In genomic region chr19:37095859-37096258, GRCh38 we compare ENCODE assay signal across 16 cellular contexts. TPM values are rescaled to one million over a fixed set of nuclear protein-coding genes. Genes with fewer than 3 reads are reported as not detected.
DNase-seq lines count a peak whose midpoint lies in the region; ATAC-seq, FAIRE-seq and TF ChIP-seq lines count a peak whose summit lies in the region.
"Had no signal": no experiment of that assay in that cellular context is flagged by ENCODE, and none has a peak within 500 bp of the region (broad histone marks: within the 10 kb centered on the region; RNA-seq: fewer than 3 reads in every experiment).

No MANE protein-coding gene starts in this region.

- no peaks in the 10 kb centered on the region for H3K4me1 Mint-ChIP-seq in endothelial cell (ENCODE audit: unreplicated experiment)

- peaks cover 89% of the 10 kb centered on the region for H3K36me3 Mint-ChIP-seq in endothelial cell (ENCODE audit: low read depth, unreplicated experiment)

- no peak for TF ChIP-seq POLR2A in HepG2 (IDR thresholded peaks at IDR 0.05; ENCODE audit: insufficient read depth in 1 of 2, low read depth in 2 of 2, low read length in 2 of 2)
- TF ChIP-seq POLR2A in right lobe of liver (IDR thresholded peaks at IDR 0.05), result no peak

- no peaks in the 10 kb centered on the region for H3K79me2 ChIP-seq in HepG2 (ENCODE audit: insufficient read depth, low read length)

- WGBS in HepG2 (ENCODE audit: low lambda C conversion rate), result 94% methylated on average over 1 of the region's 1 CpG
- 100% methylated on average over 1 of the region's 1 CpG for WGBS in right lobe of liver (ENCODE audit: insufficient coverage, low coverage, low lambda C conversion rate, missing lambda C conversion rate)

- no peak for ATAC-seq in HepG2
- no peak for ATAC-seq in right lobe of liver

- in situ Hi-C loops in HepG2 (cut with HindIII; ENCODE audit: extremely low pct_ligation_motif_present, low pct_unique_long_range_greater_than_20kb), result no loop called here

- peaks cover 34% of the 10 kb centered on the region for H3K9me3 Mint-ChIP-seq in endothelial cell (ENCODE audit: unreplicated experiment)

- H3K4me1 ChIP-seq in HepG2 (ENCODE audit: insufficient read depth, low read length) (no peaks in the 10 kb centered on the region), right lobe of liver (no peaks in the 10 kb centered on the region)
- H3K4me1 ChIP-seq: BE2C had no signal

- no peak overlapping the region for H2AFZ ChIP-seq in HepG2 (ENCODE audit: low read length)

- H3K36me3 ChIP-seq in HepG2 (replicated peaks in 1 of 2; ENCODE audit: control insufficient read depth in 1 of 2, insufficient read depth in 2 of 2, low read length in 2 of 2) (peaks cover 6 to 21% of the 10 kb centered on the region in 2 experiments; a peak in 4 of 5 replicates), right lobe of liver (peaks cover 0 to 60% (median 12%) of the 10 kb centered on the region in 4 donors)

- no peaks in the 10 kb centered on the region for H4K20me1 ChIP-seq in HepG2 (ENCODE audit: insufficient read depth, low read length)

- H3K9ac ChIP-seq in HepG2 (ENCODE audit: insufficient read depth, low read depth, low read length), result no peak overlapping the region

- TF ChIP-seq EP300 in HepG2 (IDR thresholded peaks at IDR 0.05; ENCODE audit: low read depth in 2 of 2, low read length in 2 of 2) (no peak), HepG2 (CRISPR knock-in tag; IDR thresholded peaks at IDR 0.05; ENCODE audit: borderline replicate concordance) (no peak)

- POLR2A ChIA-PET in HepG2 (lab: Yijun Ruan, JAX), result no interaction called here

- no peaks in the 10 kb centered on the region for H3K27me3 ChIP-seq in HepG2 (ENCODE audit: control insufficient read depth in 1 of 2, insufficient read depth in 2 of 2, low read length in 2 of 2)
- H3K27me3 ChIP-seq in right lobe of liver, result no peaks in the 10 kb centered on the region
- H3K27me3 ChIP-seq: BE2C had no signal

- H3K4me3 Mint-ChIP-seq in endothelial cell (ENCODE audit: unreplicated experiment), result peak overlapping the region; percentile 34
- H3K4me3 Mint-ChIP-seq: CD4-positive, alpha-beta T cell had no signal

- CTCF ChIA-PET in HepG2 (lab: Yijun Ruan, JAX; ENCODE audit: low intra/inter-chr PET ratio, low total read pairs), result no interaction called here

- no peak overlapping the region for H3K27ac ChIP-seq in HepG2 (ENCODE audit: extremely low read length, insufficient read depth, low read length)
- no peak overlapping the region for H3K27ac ChIP-seq in right lobe of liver

- TF ChIP-seq CTCF in HepG2 (CRISPR knock-in tag; IDR thresholded peaks at IDR 0.05), result no peak
- no peak for TF ChIP-seq CTCF in right lobe of liver (IDR thresholded peaks at IDR 0.05)
- no peak for TF ChIP-seq CTCF in endothelial cell (IDR thresholded peaks at IDR 0.05; ENCODE audit: unreplicated experiment)

- DNase-seq in HepG2 (ENCODE audit: low spot score) (no peak), right lobe of liver (no peak), SW480 (ENCODE audit: low spot score) (peak; percentile 21), endothelial cell (ENCODE audit: low spot score) (no peak), NCI-H1436 (lab: John Stamatoyannopoulos, UW) (no peak), NCI-H128 (lab: John Stamatoyannopoulos, UW; ENCODE audit: unreplicated experiment) (no peak), T1000 (lab: John Stamatoyannopoulos, UW) (no peak)
- DNase-seq: BE2C; Calu3; CD4-positive, alpha-beta T cell; DMS79; Karpas-422; MV-4-11; NCI-H1417 treated with DMSO at 0.1 percent for 48 hours; NCI-H2029; NCI-H446 had no signal

- no peak for TF ChIP-seq RAD21 in HepG2 (CRISPR knock-in tag; IDR thresholded peaks at IDR 0.05)

- peaks cover 3% of the 10 kb centered on the region for H3K27me3 Mint-ChIP-seq in endothelial cell (ENCODE audit: unreplicated experiment)
- H3K27me3 Mint-ChIP-seq: CD4-positive, alpha-beta T cell had no signal

- FAIRE-seq in HepG2 (lab: Jason Lieb, UNC), result no peak

- H3K4me3 ChIP-seq in HepG2 (replicated peaks in 1 of 3; ENCODE audit: insufficient read depth in 1 of 3, low read depth in 2 of 3, low read length in 3 of 3), result no peak overlapping the region
- H3K4me3 ChIP-seq in right lobe of liver, result no peak overlapping the region

- H3K9me3 ChIP-seq in HepG2 (ENCODE audit: low read length) (peaks cover 87% of the 10 kb centered on the region), right lobe of liver (peaks cover 0 to 45% (median 4%) of the 10 kb centered on the region in 4 donors)
- H3K9me3 ChIP-seq: BE2C had no signal

- no peak overlapping the region for H3K4me2 ChIP-seq in HepG2 (ENCODE audit: low read depth, low read length)

- intact Hi-C loops in HepG2 (cut with micrococcal nuclease; ENCODE audit: unreplicated experiment) (no loop called here), right lobe of liver (cut with DNase I) (no loop called here)

- H3K27ac Mint-ChIP-seq in endothelial cell (ENCODE audit: unreplicated experiment), result no peak overlapping the region
- H3K27ac Mint-ChIP-seq: CD4-positive, alpha-beta T cell had no signal

- no TSS peak for BruUV-seq in HepG2 (replicated peaks; lab: Mats Ljungman, UMichigan)

TF ChIP-seq in HepG2, 621 proteins besides CTCF, POLR2A, EP300 and RAD21:
- no peak for TF ChIP-seq CHCHD3 (CRISPR knock-in tag; IDR thresholded peaks at IDR 0.05)
- peak; percentile 96 for TF ChIP-seq ZNF317 (CRISPR knock-in tag; IDR thresholded peaks at IDR 0.05)
- no peak for TF ChIP-seq SALL2 (CRISPR knock-in tag; IDR thresholded peaks at IDR 0.05)

RNA-seq across cellular contexts. Expression of gene ZNF420, which starts 17.6 kb away (rescaled TPM):
- total RNA-seq in HepG2 (2016; rRNA removed; fragmentation: Illumina TruSeq; extraction: Trizol) (6.6 and 11.1 TPM in 2 replicates), right lobe of liver (1 to 10 TPM; 1.9 to 5.3 (median 3.5) TPM), endothelial cell (ENCODE audit: unreplicated experiment) (13.1 TPM)
- 3.0 and 3.8 TPM in 2 replicates for total RNA-seq in HepG2 (2016; cell fraction: cytosol; rRNA removed; fragmentation: Illumina TruSeq; extraction: Trizol; ENCODE audit: low read depth)
- 7.2 and 10.8 TPM in 2 replicates for total RNA-seq in HepG2 (2016; cell fraction: insoluble cytoplasmic fraction; rRNA removed; fragmentation: Illumina TruSeq; extraction: Trizol)
- total RNA-seq in HepG2 (2016; cell fraction: membrane; rRNA removed; fragmentation: Illumina TruSeq; extraction: Trizol), result 4.6 and 4.9 TPM in 2 replicates
- 6.0 and 6.7 TPM in 2 replicates for total RNA-seq in HepG2 (2016; cell fraction: nucleus; rRNA removed; fragmentation: Illumina TruSeq; extraction: Trizol)
- polyA plus RNA-seq in HepG2 (2011; rRNA removed), result 1.4 and 2.5 TPM in 2 replicates
- 0.72 and 1.6 TPM in 2 replicates for polyA plus RNA-seq in HepG2 (2011; cell fraction: cytosol; rRNA removed)
- polyA plus RNA-seq in HepG2 (2011; cell fraction: nucleus; rRNA removed), result 0.40 and 1.8 TPM in 2 replicates
- polyA plus RNA-seq in HepG2 (2012), result 3.2 and 3.4 TPM in 2 replicates
- polyA plus RNA-seq in HepG2 (2016; cell fraction: cytosol; fragmentation: Illumina TruSeq; extraction: Trizol; ENCODE audit: low read depth), result 0.36 and 1.2 TPM in 2 replicates
- polyA plus RNA-seq in HepG2 (2016; cell fraction: insoluble cytoplasmic fraction; fragmentation: Illumina TruSeq; extraction: Trizol; ENCODE audit: low read depth), result 6.1 and 6.3 TPM in 2 replicates
- 0.83 and 1.9 TPM in 2 replicates for polyA plus RNA-seq in HepG2 (2016; cell fraction: membrane; fragmentation: Illumina TruSeq; extraction: Trizol; ENCODE audit: low read depth)
- polyA plus RNA-seq in HepG2 (2016; cell fraction: nucleus; fragmentation: Illumina TruSeq; extraction: Trizol; ENCODE audit: insufficient read depth, low read depth), result 3.7 and 3.9 TPM in 2 replicates
- polyA minus RNA-seq in HepG2 (2011; rRNA and poly(A)+ RNA removed; ENCODE audit: low replicate concordance), result 1.4 and 8.7 TPM in 2 replicates
- polyA minus RNA-seq in HepG2 (2011; cell fraction: cytosol; rRNA and poly(A)+ RNA removed), result 1.6 and 4.6 TPM in 2 replicates
- polyA minus RNA-seq in HepG2 (2011; cell fraction: nucleus; rRNA and poly(A)+ RNA removed), result 5.5 and 6.6 TPM in 2 replicates
